Comparison of ENCODE assay signal across 8 cellular contexts in genomic region chr5:39283231-39283818, GRCh38.
A peak's percentile ranks its signal among the peaks of the same experiment; 100 is the strongest.
DNase-seq lines count a peak whose midpoint lies in the region; ATAC-seq and TF ChIP-seq lines count a peak whose summit lies in the region.

No MANE protein-coding gene starts in this region.

- H3K9me3 ChIP-seq in CD4-positive, CD25-positive, alpha-beta regulatory T cell (ENCODE audit: control insufficient read depth in 2 of 2, low read length in 2 of 2), result peaks cover 0 to 3% of the 10 kb centered on the region in 2 experiments
- H3K9me3 ChIP-seq in Peyer's patch, result no peaks in the 10 kb centered on the region
- H3K9me3 ChIP-seq in parathyroid adenoma (ENCODE audit: control insufficient read depth, low read length), result no peaks in the 10 kb centered on the region

- intact Hi-C loops in activated T-helper 2 cell treated with anti-CD3 and anti-CD28 coated beads, Interferon-gamma antibody, Interleukin-2, Interleukin-4, amounts not matched to agents 10 μg/mL and 5 μg/mL and 100 μg/mL, durations not matched to agents 14 hours and 24 hours and 36 hours (cut with micrococcal nuclease), result loop anchor here (1.0 to 10.0 kb wide), 3 partner anchors 66 to 279 kb away; no protein-coding TSS in a partner anchor

- peaks cover 29% of the 10 kb centered on the region for H3K27me3 Mint-ChIP-seq in CD4-positive, CD25-positive, alpha-beta regulatory T cell
- H3K27me3 Mint-ChIP-seq in activated T-helper 2 cell treated with anti-CD3 and anti-CD28 coated beads, Interferon-gamma antibody, Interleukin-2, Interleukin-4, amounts not matched to agents 10 μg/mL and 5 μg/mL and 100 μg/mL, durations not matched to agents 14 hours and 24 hours and 36 hours (ENCODE audit: low read depth), result peaks cover 27% of the 10 kb centered on the region

- peak; percentile 99 for ATAC-seq in CD4-positive, CD25-positive, alpha-beta regulatory T cell (ENCODE audit: low read depth in 2 of 2)
- ATAC-seq in GM19043 (IDR thresholded peaks at IDR 0.05; ENCODE audit: low read depth, unreplicated experiment), result peak; percentile 84
- ATAC-seq in HG03354 (IDR thresholded peaks at IDR 0.05; ENCODE audit: poor library complexity, severe bottlenecking, unreplicated experiment), result peak; percentile 86
- peak; percentile 87 for ATAC-seq in foreskin keratinocyte
- no peak for ATAC-seq in HG02970 (IDR thresholded peaks at IDR 0.05; ENCODE audit: low FRiP score, unreplicated experiment)

- peak overlapping the region; percentile 38 to 91 (median 88) for H3K27ac Mint-ChIP-seq in CD4-positive, CD25-positive, alpha-beta regulatory T cell
- peak overlapping the region; percentile 28 for H3K27ac Mint-ChIP-seq in activated T-helper 2 cell treated with anti-CD3 and anti-CD28 coated beads, Interferon-gamma antibody, Interleukin-2, Interleukin-4, amounts not matched to agents 10 μg/mL and 5 μg/mL and 100 μg/mL, durations not matched to agents 14 hours and 24 hours and 36 hours

- H3K4me3 Mint-ChIP-seq in CD4-positive, CD25-positive, alpha-beta regulatory T cell, result peak overlapping the region in 2 of 4 donors; percentile 24 to 28
- H3K4me3 Mint-ChIP-seq in activated T-helper 2 cell treated with anti-CD3 and anti-CD28 coated beads, Interferon-gamma antibody, Interleukin-2, Interleukin-4, amounts not matched to agents 10 μg/mL and 5 μg/mL and 100 μg/mL, durations not matched to agents 14 hours and 24 hours and 36 hours (ENCODE audit: low read depth), result no peak overlapping the region

- no peak overlapping the region for H3K9ac ChIP-seq in parathyroid adenoma

- peaks cover 13% of the 10 kb centered on the region for H3K27me3 ChIP-seq in CD4-positive, CD25-positive, alpha-beta regulatory T cell (ENCODE audit: control insufficient read depth, insufficient read depth, low read length)
- H3K27me3 ChIP-seq in Peyer's patch, result no peaks in the 10 kb centered on the region
- H3K27me3 ChIP-seq in foreskin keratinocyte, result no peaks in the 10 kb centered on the region
- H3K27me3 ChIP-seq in parathyroid adenoma (ENCODE audit: control insufficient read depth, insufficient read depth, low read length), result no peaks in the 10 kb centered on the region

- no peak overlapping the region for H3K4me2 ChIP-seq in parathyroid adenoma (ENCODE audit: low read length)

- H2AFZ ChIP-seq in parathyroid adenoma, result no peak overlapping the region

- H3K27ac ChIP-seq in CD4-positive, CD25-positive, alpha-beta regulatory T cell (ENCODE audit: insufficient read depth, low read length, poor library complexity, severe bottlenecking), result no peak overlapping the region
- H3K27ac ChIP-seq in Peyer's patch (no peak overlapping the region), foreskin keratinocyte (no peak overlapping the region), parathyroid adenoma (no peak overlapping the region)

- H3K79me2 ChIP-seq in parathyroid adenoma, result no peaks in the 10 kb centered on the region

- H3K4me1 Mint-ChIP-seq in CD4-positive, CD25-positive, alpha-beta regulatory T cell, result peaks cover 8 to 32% (median 15%) of the 10 kb centered on the region in 4 donors
- H3K4me1 Mint-ChIP-seq in activated T-helper 2 cell treated with anti-CD3 and anti-CD28 coated beads, Interferon-gamma antibody, Interleukin-2, Interleukin-4, amounts not matched to agents 10 μg/mL and 5 μg/mL and 100 μg/mL, durations not matched to agents 14 hours and 24 hours and 36 hours (ENCODE audit: low read depth), result peaks cover 12% of the 10 kb centered on the region

- TF ChIP-seq POLR2A in Peyer's patch (IDR thresholded peaks at IDR 0.05), result no peak

- peak overlapping the region; percentile 4 for H3K4me3 ChIP-seq in CD4-positive, CD25-positive, alpha-beta regulatory T cell (ENCODE audit: low read depth, low read length)
- H3K4me3 ChIP-seq in Peyer's patch (no peak overlapping the region), parathyroid adenoma (ENCODE audit: low read depth, low read length) (no peak overlapping the region)

- H3K9me3 Mint-ChIP-seq in CD4-positive, CD25-positive, alpha-beta regulatory T cell, result peaks cover 0 to 8% (median 3%) of the 10 kb centered on the region in 7 donors
- H3K9me3 Mint-ChIP-seq in activated T-helper 2 cell treated with anti-CD3 and anti-CD28 coated beads, Interferon-gamma antibody, Interleukin-2, Interleukin-4, amounts not matched to agents 10 μg/mL and 5 μg/mL and 100 μg/mL, durations not matched to agents 14 hours and 24 hours and 36 hours, result peaks cover 23% of the 10 kb centered on the region

- no peaks in the 10 kb centered on the region for H3K36me3 ChIP-seq in CD4-positive, CD25-positive, alpha-beta regulatory T cell (ENCODE audit: control insufficient read depth, insufficient read depth, low read length)
- H3K36me3 ChIP-seq in Peyer's patch (no peaks in the 10 kb centered on the region), parathyroid adenoma (ENCODE audit: control insufficient read depth, insufficient read depth, low read length) (no peaks in the 10 kb centered on the region)

- peak; percentile 54 to 85 (median 79) for DNase-seq in CD4-positive, CD25-positive, alpha-beta regulatory T cell
- DNase-seq in Peyer's patch (peak in 2 of 3 donors; percentile 28 to 70), foreskin keratinocyte (peak; percentile 30 to 61)
- DNase-seq in activated T-helper 2 cell treated with anti-CD3 and anti-CD28 coated beads, Interferon-gamma antibody, Interleukin-2, Interleukin-4, amounts not matched to agents 10 μg/mL and 5 μg/mL and 100 μg/mL, durations not matched to agents 14 hours and 24 hours and 36 hours (ENCODE audit: low spot score), result peak; percentile 43

- TF ChIP-seq CTCF in Peyer's patch (IDR thresholded peaks at IDR 0.05), result peak; percentile 38 to 78 (median 67)
- TF ChIP-seq CTCF in foreskin keratinocyte (conservative IDR thresholded peaks at IDR 0.05), result peak; percentile 86
- TF ChIP-seq CTCF in parathyroid adenoma (IDR thresholded peaks at IDR 0.05), result peak; percentile 9

- H3K4me1 ChIP-seq in CD4-positive, CD25-positive, alpha-beta regulatory T cell (ENCODE audit: control insufficient read depth, insufficient read depth, low read length, poor library complexity, severe bottlenecking), result peaks cover 4% of the 10 kb centered on the region
- no peaks in the 10 kb centered on the region for H3K4me1 ChIP-seq in Peyer's patch
- no peaks in the 10 kb centered on the region for H3K4me1 ChIP-seq in foreskin keratinocyte
- no peaks in the 10 kb centered on the region for H3K4me1 ChIP-seq in parathyroid adenoma

- no peaks in the 10 kb centered on the region for H3K36me3 Mint-ChIP-seq in CD4-positive, CD25-positive, alpha-beta regulatory T cell
- H3K36me3 Mint-ChIP-seq in activated T-helper 2 cell treated with anti-CD3 and anti-CD28 coated beads, Interferon-gamma antibody, Interleukin-2, Interleukin-4, amounts not matched to agents 10 μg/mL and 5 μg/mL and 100 μg/mL, durations not matched to agents 14 hours and 24 hours and 36 hours (ENCODE audit: low read depth), result peaks cover 21% of the 10 kb centered on the region

Comparison
In these comparisons a context has a peak if more than half of its experiments do, and no peak if none do; other contexts are left out.
1. CTCF ChIP-seq: peak in every context shown above with its lines; median percentile 86 in foreskin keratinocyte; 67 in Peyer's patch; 9 in parathyroid adenoma.